ENCODE assay signal across 8 cellular contexts in the genomic region with DNA sequence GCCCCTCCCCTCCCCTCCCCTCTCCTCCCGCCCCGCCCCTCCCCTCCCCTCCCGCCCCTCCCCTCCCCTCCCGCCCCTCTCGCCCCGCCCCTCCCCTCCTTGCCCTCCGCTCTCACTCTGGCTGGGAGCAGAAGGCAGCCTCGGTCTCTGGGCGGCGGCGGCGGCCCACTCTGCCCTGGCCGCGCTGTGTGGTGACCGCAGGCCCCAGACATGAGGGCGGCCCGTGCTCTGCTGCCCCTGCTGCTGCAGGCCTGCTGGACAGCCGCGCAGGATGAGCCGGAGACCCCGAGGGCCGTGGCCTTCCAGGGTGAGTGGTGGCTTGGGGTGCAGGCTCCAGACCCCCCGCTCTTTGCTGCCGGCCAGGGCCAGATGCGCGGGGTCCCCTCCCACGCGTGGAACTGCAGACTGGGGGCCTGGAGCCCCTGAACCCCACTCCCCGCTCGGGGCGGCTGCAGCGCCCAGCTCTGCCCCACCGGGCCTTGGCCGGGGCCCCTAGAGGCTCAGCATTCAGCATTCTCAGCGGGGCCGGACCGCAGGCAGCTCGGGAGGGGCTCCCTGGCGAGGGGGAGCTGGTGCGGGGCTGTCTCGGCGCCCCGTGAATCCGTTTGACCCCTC. TPM values are rescaled to one million over a fixed set of nuclear protein-coding genes. Genes with fewer than 3 reads are reported as not detected.
DNase-seq lines count a peak whose midpoint lies in the region; ATAC-seq and TF ChIP-seq lines count a peak whose summit lies in the region.

A gene with protein sequence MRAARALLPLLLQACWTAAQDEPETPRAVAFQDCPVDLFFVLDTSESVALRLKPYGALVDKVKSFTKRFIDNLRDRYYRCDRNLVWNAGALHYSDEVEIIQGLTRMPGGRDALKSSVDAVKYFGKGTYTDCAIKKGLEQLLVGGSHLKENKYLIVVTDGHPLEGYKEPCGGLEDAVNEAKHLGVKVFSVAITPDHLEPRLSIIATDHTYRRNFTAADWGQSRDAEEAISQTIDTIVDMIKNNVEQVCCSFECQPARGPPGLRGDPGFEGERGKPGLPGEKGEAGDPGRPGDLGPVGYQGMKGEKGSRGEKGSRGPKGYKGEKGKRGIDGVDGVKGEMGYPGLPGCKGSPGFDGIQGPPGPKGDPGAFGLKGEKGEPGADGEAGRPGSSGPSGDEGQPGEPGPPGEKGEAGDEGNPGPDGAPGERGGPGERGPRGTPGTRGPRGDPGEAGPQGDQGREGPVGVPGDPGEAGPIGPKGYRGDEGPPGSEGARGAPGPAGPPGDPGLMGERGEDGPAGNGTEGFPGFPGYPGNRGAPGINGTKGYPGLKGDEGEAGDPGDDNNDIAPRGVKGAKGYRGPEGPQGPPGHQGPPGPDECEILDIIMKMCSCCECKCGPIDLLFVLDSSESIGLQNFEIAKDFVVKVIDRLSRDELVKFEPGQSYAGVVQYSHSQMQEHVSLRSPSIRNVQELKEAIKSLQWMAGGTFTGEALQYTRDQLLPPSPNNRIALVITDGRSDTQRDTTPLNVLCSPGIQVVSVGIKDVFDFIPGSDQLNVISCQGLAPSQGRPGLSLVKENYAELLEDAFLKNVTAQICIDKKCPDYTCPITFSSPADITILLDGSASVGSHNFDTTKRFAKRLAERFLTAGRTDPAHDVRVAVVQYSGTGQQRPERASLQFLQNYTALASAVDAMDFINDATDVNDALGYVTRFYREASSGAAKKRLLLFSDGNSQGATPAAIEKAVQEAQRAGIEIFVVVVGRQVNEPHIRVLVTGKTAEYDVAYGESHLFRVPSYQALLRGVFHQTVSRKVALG (plus strand): TSS at position 130 of the 615 bp plus-strand sequence. CDS start 81 bp downstream, at position 211.

- H3K4me3 ChIP-seq in MG63 (peak within 1 kb of the TSS; percentile 96), fibroblast of villous mesenchyme (ENCODE audit: low read depth, low read length) (peak within 1 kb of the TSS; percentile 99)

- peaks cover 6% of the 10 kb centered on the region for H3K9me3 Mint-ChIP-seq in natural killer cell treated with Interleukin-12 subunit alpha and Interleukin-12 subunit beta and Interleukin-15 and Interleukin-18, amount 100 ng/mL, for 72 hours

- peaks cover 49% of the 10 kb centered on the region for H3K36me3 ChIP-seq in MG63

- H3K27me3 Mint-ChIP-seq in natural killer cell treated with Interleukin-12 subunit alpha and Interleukin-12 subunit beta and Interleukin-15 and Interleukin-18, amount 100 ng/mL, for 72 hours, result peaks cover 8 to 16% of the 10 kb centered on the region in 2 donors

- ATAC-seq in natural killer cell treated with Interleukin-12 subunit alpha and Interleukin-12 subunit beta and Interleukin-15 and Interleukin-18, amount 100 ng/mL, for 72 hours, result peak; percentile 58 to 74

- peak; percentile 90 for DNase-seq in D341Med (ENCODE audit: low spot score)
- peak; percentile 77 for DNase-seq in MG63
- DNase-seq in activated effector memory CD4-positive, alpha-beta T cell treated with anti-CD3 and anti-CD28 coated beads, Interleukin-2, amount 50 U/mL, for 16 hours, result peak; percentile 76
- peak; percentile 82 for DNase-seq in fibroblast of villous mesenchyme (ENCODE audit: low read depth)
- DNase-seq in natural killer cell treated with Interleukin-12 subunit alpha and Interleukin-12 subunit beta and Interleukin-15 and Interleukin-18, amount 100 ng/mL, for 72 hours (ENCODE audit: low spot score), result peak; percentile 52
- no peak for DNase-seq in NCI-H187 treated with DMSO at 0.1 percent for 48 hours (lab: John Stamatoyannopoulos, UW)
- DNase-seq in pons (ENCODE audit: low spot score), result no peak
- no peak for DNase-seq in NCI-H526 treated with DMSO at 0.1 percent for 48 hours (lab: John Stamatoyannopoulos, UW)

- no peak within 1 kb of the TSS for H3K4me3 Mint-ChIP-seq in natural killer cell treated with Interleukin-12 subunit alpha and Interleukin-12 subunit beta and Interleukin-15 and Interleukin-18, amount 100 ng/mL, for 72 hours

- no peaks in the 10 kb centered on the region for H3K36me3 Mint-ChIP-seq in natural killer cell treated with Interleukin-12 subunit alpha and Interleukin-12 subunit beta and Interleukin-15 and Interleukin-18, amount 100 ng/mL, for 72 hours

- no peak within 1 kb of the TSS for H3K27ac Mint-ChIP-seq in natural killer cell treated with Interleukin-12 subunit alpha and Interleukin-12 subunit beta and Interleukin-15 and Interleukin-18, amount 100 ng/mL, for 72 hours

- no peaks in the 10 kb centered on the region for H3K27me3 ChIP-seq in MG63

- H3K4me1 Mint-ChIP-seq in natural killer cell treated with Interleukin-12 subunit alpha and Interleukin-12 subunit beta and Interleukin-15 and Interleukin-18, amount 100 ng/mL, for 72 hours (ENCODE audit: low read depth in 2 of 2), result peaks cover 5 to 6% of the 10 kb centered on the region in 2 donors

- 0 out of 2 replicates have a peak, but pooled peaks cover 2% of the 10 kb centered on the region for H3K9me3 ChIP-seq in MG63

- TF ChIP-seq CTCF in fibroblast of villous mesenchyme (IDR thresholded peaks at IDR 0.05; ENCODE audit: insufficient read depth, low read depth, low read length), result no peak

RNA-seq across cellular contexts. Expression of the gene that starts here (rescaled TPM):
- total RNA-seq in MG63 (2014; rRNA removed; shearing (Covaris generic); ENCODE audit: low replicate concordance), result 817 and 868 TPM in 2 replicates
- 538 and 819 TPM in 2 replicates for total RNA-seq in fibroblast of villous mesenchyme
- not detected for total RNA-seq in natural killer cell treated with Interleukin-12 subunit alpha and Interleukin-12 subunit beta and Interleukin-15 and Interleukin-18, amount 100 ng/mL, for 72 hours

Comparison
In these comparisons a context has a peak if more than half of its experiments do, and no peak if none do; other contexts are left out.
1. RNA of the gene that starts here (total RNA-seq): 817 to 868 TPM in MG63 and 538 to 819 TPM in fibroblast of villous mesenchyme; not detected in natural killer cell treated with Interleukin-12 subunit alpha and Interleukin-12 subunit beta and Interleukin-15 and Interleukin-18, amount 100 ng/mL, for 72 hours; every median in the first group is over 100 times any median in the second.
2. Peak in DNase-seq and ATAC-seq in natural killer cell treated with Interleukin-12 subunit alpha and Interleukin-12 subunit beta and Interleukin-15 and Interleukin-18, amount 100 ng/mL, for 72 hours; RNA of the gene not detected or under 1 TPM.
3. DNase-seq: peak in D341Med (single experiment), MG63 (single experiment), activated effector memory CD4-positive, alpha-beta T cell treated with anti-CD3 and anti-CD28 coated beads, Interleukin-2, amount 50 U/mL, for 16 hours (single experiment) and fibroblast of villous mesenchyme (single experiment); none in NCI-H187 treated with DMSO at 0.1 percent for 48 hours (single experiment), pons (single experiment) and NCI-H526 treated with DMSO at 0.1 percent for 48 hours (single experiment).